ENCODE assay signal across 34 cellular contexts in the genomic region with DNA sequence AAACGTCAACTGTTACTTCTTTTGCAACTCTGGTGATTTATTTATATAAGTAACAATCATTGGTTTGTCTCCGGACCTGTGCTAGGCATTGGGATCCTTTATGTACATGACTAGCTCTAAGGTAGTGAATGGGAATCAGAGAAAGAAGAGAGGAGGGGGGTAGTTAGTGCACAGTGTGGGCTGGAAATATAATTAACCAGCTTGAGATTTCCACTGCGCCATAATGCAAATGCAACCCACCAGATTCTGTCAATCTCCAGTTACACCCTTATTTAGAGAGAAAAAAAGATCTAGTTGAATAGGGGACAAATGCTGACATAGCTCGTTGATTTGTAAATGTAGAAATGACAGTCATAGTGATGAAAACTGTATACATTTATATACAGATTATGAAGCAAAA.
"Had no signal": no experiment of that assay in that cellular context is flagged by ENCODE, and none has a peak within 500 bp of the region (broad histone marks: within the 10 kb centered on the region; RNA-seq: fewer than 3 reads in every experiment).

No MANE protein-coding gene starts in this region.

- H3K27ac ChIP-seq: KMS-11, PC-9, RWPE1, SJCRH30, SK-N-MC had no signal

- H2AFZ ChIP-seq: PC-9 had no signal

- H3K27me3 ChIP-seq: SJCRH30 had no signal

- DNase-seq: Karpas-422, MM.1S, NCI-H1048, NCI-H1092 treated with DMSO at 0.1 percent for 48 hours, NCI-H1105 treated with DMSO at 0.1 percent for 48 hours, NCI-H1417, NCI-H1436, NCI-H146, NCI-H1694, NCI-H187, NCI-H1930, NCI-H2029 treated with DMSO at 0.1 percent for 48 hours, NCI-H2081 treated with DMSO at 0.1 percent for 48 hours, NCI-H2107, NCI-H2171, NCI-H226, NCI-H446 treated with DMSO at 0.1 percent for 48 hours, NCI-H510A, NCI-H524, NCI-H526, NCI-H69, NCI-H748 treated with DMSO at 0.1 percent for 48 hours, NCI-H82, PC-9, SHP77, SIG-M5, SJCRH30 had no signal

- H3K9me3 ChIP-seq: SJCRH30 had no signal

- H3K36me3 ChIP-seq: SJCRH30 had no signal

- H3K4me3 ChIP-seq: PC-9, SJCRH30, SK-N-MC had no signal

- FAIRE-seq: RCC 7860 had no signal

- ATAC-seq: Panc1, Right ventricle myocardium inferior, SK-N-SH treated with all-trans-retinoic acid at 6 μM for 48 hours had no signal

- H3K4me2 ChIP-seq: KMS-11, PC-9 had no signal

- H3K9ac ChIP-seq: KMS-11 had no signal
